Comparison of ENCODE assay signal across 17 cellular contexts in the genomic region with DNA sequence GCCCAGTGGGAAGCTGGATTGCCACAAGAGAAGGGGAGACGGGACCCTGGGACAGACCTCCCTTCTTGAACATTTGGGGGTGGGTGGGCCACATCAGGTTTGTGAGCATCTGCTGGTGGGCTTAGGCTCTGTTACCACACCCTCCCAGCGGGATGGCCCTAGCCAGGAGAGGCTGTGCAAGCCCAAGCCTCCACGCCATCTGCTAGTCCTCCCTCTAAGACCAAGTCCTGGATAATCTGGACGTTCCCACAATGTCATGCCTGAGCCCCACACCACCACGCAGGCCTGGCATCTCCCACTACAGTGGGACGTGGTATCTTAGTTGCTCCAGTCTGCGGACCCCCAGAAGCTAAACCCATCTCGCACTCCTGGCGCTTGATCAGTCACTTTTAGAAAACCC. TPM values are rescaled to one million over a fixed set of nuclear protein-coding genes. Genes with fewer than 3 reads are reported as not detected.
A peak's percentile ranks its signal among the peaks of the same experiment; 100 is the strongest.
DNase-seq lines count a peak whose midpoint lies in the region; ATAC-seq and TF ChIP-seq lines count a peak whose summit lies in the region.
"Had no signal": no experiment of that assay in that cellular context is flagged by ENCODE, and none has a peak within 500 bp of the region (broad histone marks: within the 10 kb centered on the region; RNA-seq: fewer than 3 reads in every experiment).

No MANE protein-coding gene starts in this region.

- H4K8ac ChIP-seq in IMR-90 (ENCODE audit: low read depth in 2 of 2, low read length in 2 of 2), result 0 out of 4 replicates have a peak overlapping the region, but pooled peaks of 1 of the 2 experiments have one; percentile 47
- H4K8ac ChIP-seq in H9 (replicated peaks; ENCODE audit: insufficient read length, low read depth, low read length), result no peak overlapping the region

- CTCF ChIA-PET in IMR-90 (lab: Yijun Ruan, JAX), result no interaction called here

- H3K4me1 Mint-ChIP-seq in glutamatergic neuron (ENCODE audit: low read depth, unreplicated experiment), result peaks cover 8% of the 10 kb centered on the region
- peaks cover 28% of the 10 kb centered on the region for H3K4me1 Mint-ChIP-seq in stimulated activated effector memory CD8-positive, alpha-beta T cell treated with anti-CD3 and anti-CD28 coated beads, Interleukin-12 subunit alpha, Interleukin-12 subunit beta, amount 100 ng/mL, for 72 hours
- H3K4me1 Mint-ChIP-seq in H9, result peaks cover 13 to 29% of the 10 kb centered on the region in 2 experiments

- no peak overlapping the region for H3K18ac ChIP-seq in IMR-90 (ENCODE audit: low read depth, low read length)
- H3K18ac ChIP-seq in H9 (ENCODE audit: insufficient read length, low read depth, low read length), result no peak overlapping the region

- in situ Hi-C loops in IMR-90 (cut with MboI; ENCODE audit: low sequenced_read_pairs), result no loop called here

- H2BK5ac ChIP-seq in IMR-90 (ENCODE audit: low read depth, low read length, poor library complexity, severe bottlenecking), result no peak overlapping the region
- no peak overlapping the region for H2BK5ac ChIP-seq in H9 (ENCODE audit: insufficient read length, low read length)

- H3K79me2 ChIP-seq in H9 (ENCODE audit: insufficient read depth, low read length), result no peaks in the 10 kb centered on the region

- H3K9me3 ChIP-seq in IMR-90 (ENCODE audit: control insufficient read depth, insufficient read depth, low read length) (no peaks in the 10 kb centered on the region), WERI-Rb-1 (ENCODE audit: severe bottlenecking) (no peaks in the 10 kb centered on the region), H9 (ENCODE audit: control insufficient read depth, low read depth, low read length) (no peaks in the 10 kb centered on the region), ascending aorta (no peaks in the 10 kb centered on the region)
- H3K9me3 ChIP-seq: Caco-2, MG63, sigmoid colon had no signal

- TF ChIP-seq CTCF in IMR-90 (conservative IDR thresholded peaks at IDR 0.05; ENCODE audit: low read depth, low read length) (no peak), WERI-Rb-1 (IDR thresholded peaks at IDR 0.05; ENCODE audit: low read depth, low read length) (no peak), glutamatergic neuron (IDR thresholded peaks at IDR 0.05; ENCODE audit: partially characterized antibody, unreplicated experiment) (no peak), H9 (conservative IDR thresholded peaks at IDR 0.05) (no peak), coronary artery (IDR thresholded peaks at IDR 0.05) (no peak), ascending aorta (IDR thresholded peaks at IDR 0.05) (no peak)

- H2BK120ac ChIP-seq in IMR-90 (ENCODE audit: low read depth, low read length), result no peak overlapping the region
- no peak overlapping the region for H2BK120ac ChIP-seq in H9 (ENCODE audit: low read depth, low read length, poor library complexity, severe bottlenecking)

- no peak overlapping the region for H4K91ac ChIP-seq in IMR-90 (ENCODE audit: insufficient read depth, low read depth, low read length)
- no peak overlapping the region for H4K91ac ChIP-seq in H9 (ENCODE audit: insufficient read length, low read depth, low read length)

- H3T11ph ChIP-seq in H9 (ENCODE audit: low read length), result no peak overlapping the region

- POLR2A ChIA-PET in IMR-90 (lab: Charles Lee; ENCODE audit: unreplicated experiment), result no interaction called here

- H3K9me1 ChIP-seq in IMR-90 (ENCODE audit: insufficient read depth, low read length), result peaks cover 14% of the 10 kb centered on the region; the same call in 1 of the 2 replicates

- ATAC-seq in IMR-90 (ENCODE audit: low read depth), result no peak
- no peak for ATAC-seq in stimulated activated effector memory CD8-positive, alpha-beta T cell treated with anti-CD3 and anti-CD28 coated beads, Interleukin-12 subunit alpha, Interleukin-12 subunit beta, amount 100 ng/mL, for 72 hours
- ATAC-seq: natural killer cell had no signal

- H3K4me3 ChIP-seq in IMR-90 (ENCODE audit: insufficient read depth, low read depth, low read length) (no peak overlapping the region), WERI-Rb-1 (ENCODE audit: low read depth, low read length) (peak overlapping the region; percentile 25; the same call in 1 of the 2 replicates), coronary artery (no peak overlapping the region), ascending aorta (no peak overlapping the region)
- H3K4me3 ChIP-seq: MG63, sigmoid colon had no signal

- no peak for TF ChIP-seq POLR2A in IMR-90 (IDR thresholded peaks at IDR 0.05; ENCODE audit: low read depth, low read length)

- H3K27me3 ChIP-seq in IMR-90 (ENCODE audit: control insufficient read depth, insufficient read depth, low read length) (no peaks in the 10 kb centered on the region), WERI-Rb-1 (ENCODE audit: insufficient read depth, low read depth, severe bottlenecking) (no peaks in the 10 kb centered on the region), H9 (ENCODE audit: insufficient read depth, low read length) (no peaks in the 10 kb centered on the region), ascending aorta (no peaks in the 10 kb centered on the region)
- H3K27me3 ChIP-seq: MG63 had no signal

- H3K4me2 ChIP-seq in IMR-90 (ENCODE audit: low read depth, low read length), result no peak overlapping the region
- no peak overlapping the region for H3K4me2 ChIP-seq in H9 (ENCODE audit: insufficient read depth, insufficient read length, low read length)

- H4K5ac ChIP-seq in IMR-90 (ENCODE audit: low read depth, low read length), result no peak overlapping the region
- no peak overlapping the region for H4K5ac ChIP-seq in H9 (ENCODE audit: insufficient read length, low read depth, low read length)

- H3K4me1 ChIP-seq in IMR-90 (ENCODE audit: control insufficient read depth, insufficient read depth, low read length), result peaks cover 12% of the 10 kb centered on the region
- H3K4me1 ChIP-seq in H9 (ENCODE audit: insufficient read depth, low read length), result no peaks in the 10 kb centered on the region; the same call in 1 of the 2 replicates
- H3K4me1 ChIP-seq in ascending aorta, result peaks cover 0 to 11% of the 10 kb centered on the region in 2 donors

- no CpG with 5 or more reads among the region's 9 CpGs for WGBS in IMR-90 (ENCODE audit: extremely low coverage in 2 of 2, insufficient read length in 1 of 2), 2 experiments
- no CpG with 5 or more reads among the region's 9 CpGs for WGBS in H9 (ENCODE audit: extremely low coverage, insufficient read length, low lambda C conversion rate)

- H3K27ac Mint-ChIP-seq in glutamatergic neuron (ENCODE audit: unreplicated experiment), result peak overlapping the region; percentile 72
- H3K27ac Mint-ChIP-seq in stimulated activated effector memory CD8-positive, alpha-beta T cell treated with anti-CD3 and anti-CD28 coated beads, Interleukin-12 subunit alpha, Interleukin-12 subunit beta, amount 100 ng/mL, for 72 hours, result peak overlapping the region; percentile 63
- H3K27ac Mint-ChIP-seq in H9, result peak overlapping the region in 1 of 3 experiments; percentile 74; a peak in 2 of 7 replicates
- H3K27ac Mint-ChIP-seq: natural killer cell; stimulated activated naive CD8-positive, alpha-beta T cell treated with anti-CD3 and anti-CD28 coated beads, Interleukin-15, Interleukin-2, amounts not matched to agents 100 ng/mL and 50 ng/mL, for 24 hours had no signal

- no peak for DNase-seq in IMR-90
- DNase-seq in WERI-Rb-1, result peak; percentile 89
- DNase-seq in glutamatergic neuron, result no peak
- DNase-seq in stimulated activated effector memory CD8-positive, alpha-beta T cell treated with anti-CD3 and anti-CD28 coated beads, Interleukin-12 subunit alpha, Interleukin-12 subunit beta, amount 100 ng/mL, for 72 hours (ENCODE audit: low spot score in 2 of 2), result no peak
- DNase-seq in central memory CD4-positive, alpha-beta T cell, result no peak
- no peak for DNase-seq in H9
- DNase-seq in coronary artery (ENCODE audit: low spot score), result no peak
- DNase-seq in ascending aorta (ENCODE audit: low spot score in 2 of 2), result no peak
- DNase-seq: activated T-cell treated with anti-CD3 and anti-CD28 coated beads for 4 hours; aorta; Caco-2; effector memory CD4-positive, alpha-beta T cell; MG63; natural killer cell; NCI-H2171; sigmoid colon had no signal

- H3K27me3 Mint-ChIP-seq in glutamatergic neuron (ENCODE audit: unreplicated experiment), result peaks cover 12% of the 10 kb centered on the region
- peaks cover 11% of the 10 kb centered on the region for H3K27me3 Mint-ChIP-seq in H9 (ENCODE audit: low read depth)
- H3K27me3 Mint-ChIP-seq: stimulated activated naive CD8-positive, alpha-beta T cell treated with anti-CD3 and anti-CD28 coated beads, Interleukin-15, Interleukin-2, amounts not matched to agents 100 ng/mL and 50 ng/mL, for 24 hours had no signal

- no peaks in the 10 kb centered on the region for H4K20me1 ChIP-seq in IMR-90 (ENCODE audit: insufficient read depth, low read length)
- no peaks in the 10 kb centered on the region for H4K20me1 ChIP-seq in H9 (ENCODE audit: control insufficient read depth, insufficient read depth, insufficient read length)

- dilution Hi-C loops in IMR-90 (cut with HindIII; ENCODE audit: low sequenced_read_pairs, unreplicated experiment), result no loop called here

- H3K14ac ChIP-seq in IMR-90 (replicated peaks; ENCODE audit: low read depth, low read length), result no peak overlapping the region
- H3K14ac ChIP-seq in H9 (ENCODE audit: insufficient read depth, low read length), result no peak overlapping the region; the same call in 1 of the 2 replicates

- H3K36me3 ChIP-seq in IMR-90 (ENCODE audit: control insufficient read depth, insufficient read depth, low read length) (no peaks in the 10 kb centered on the region), WERI-Rb-1 (no peaks in the 10 kb centered on the region), ascending aorta (no peaks in the 10 kb centered on the region)
- H3K36me3 ChIP-seq: MG63, sigmoid colon had no signal

- H3K79me1 ChIP-seq in IMR-90 (ENCODE audit: low read depth in 1 of 2, low read length in 2 of 2) (peaks cover 5 to 21% of the 10 kb centered on the region in 2 experiments; a peak in 3 of 4 replicates), H9 (ENCODE audit: insufficient read depth, low read depth, low read length, poor library complexity, severe bottlenecking) (no peaks in the 10 kb centered on the region)

- intact Hi-C loops in IMR-90 (cut with micrococcal nuclease), result no loop called here
- intact Hi-C loops in ascending aorta (cut with DNase I), result no loop called here

- H3K27ac ChIP-seq in IMR-90 (ENCODE audit: insufficient read depth, low read length), result no peak overlapping the region
- peak overlapping the region; percentile 95 for H3K27ac ChIP-seq in WERI-Rb-1
- H3K27ac ChIP-seq in H9 (ENCODE audit: insufficient read length, low read depth, low read length), result no peak overlapping the region
- peak overlapping the region in 1 of 2 donors; percentile 97 for H3K27ac ChIP-seq in coronary artery
- peak overlapping the region in 1 of 2 donors; percentile 33 for H3K27ac ChIP-seq in ascending aorta

- H2BK15ac ChIP-seq in IMR-90 (ENCODE audit: low read depth, low read length), result no peak overlapping the region
- H2BK15ac ChIP-seq in H9 (ENCODE audit: low read depth, low read length), result no peak overlapping the region

- no peak overlapping the region for H3K56ac ChIP-seq in IMR-90 (ENCODE audit: extremely low read depth, insufficient read depth, low read length)
- no peak overlapping the region for H3K56ac ChIP-seq in H9 (ENCODE audit: insufficient read length, low read depth, low read length)

- H2AK9ac ChIP-seq in IMR-90 (replicated peaks; ENCODE audit: low read depth, low read length, poor library complexity), result no peak overlapping the region

- H3K9me3 Mint-ChIP-seq in glutamatergic neuron (ENCODE audit: unreplicated experiment) (peaks cover 8% of the 10 kb centered on the region), H9 (peaks cover 0 to 2% of the 10 kb centered on the region in 2 experiments; a peak in 1 of 5 replicates)
- H3K9me3 Mint-ChIP-seq in stimulated activated effector memory CD8-positive, alpha-beta T cell treated with anti-CD3 and anti-CD28 coated beads, Interleukin-12 subunit alpha, Interleukin-12 subunit beta, amount 100 ng/mL, for 72 hours, result no peaks in the 10 kb centered on the region
- H3K9me3 Mint-ChIP-seq: natural killer cell; stimulated activated naive CD8-positive, alpha-beta T cell treated with anti-CD3 and anti-CD28 coated beads, Interleukin-15, Interleukin-2, amounts not matched to agents 100 ng/mL and 50 ng/mL, for 24 hours had no signal

- H2AFZ ChIP-seq in IMR-90 (replicated peaks; ENCODE audit: low read length, poor library complexity) (no peak overlapping the region), H9 (ENCODE audit: low read length) (no peak overlapping the region)

- TF ChIP-seq RAD21 in IMR-90 (IDR thresholded peaks at IDR 0.05; ENCODE audit: low read length), result no peak

- no peaks in the 10 kb centered on the region for H3K36me3 Mint-ChIP-seq in glutamatergic neuron (ENCODE audit: unreplicated experiment)
- peaks cover 26% of the 10 kb centered on the region for H3K36me3 Mint-ChIP-seq in stimulated activated effector memory CD8-positive, alpha-beta T cell treated with anti-CD3 and anti-CD28 coated beads, Interleukin-12 subunit alpha, Interleukin-12 subunit beta, amount 100 ng/mL, for 72 hours
- peaks cover 0 to 3% (median 2%) of the 10 kb centered on the region in 3 experiments; a peak in 2 of 7 replicates for H3K36me3 Mint-ChIP-seq in H9 (ENCODE audit: insufficient read depth in 1 of 3, low read depth in 3 of 3)
- H3K36me3 Mint-ChIP-seq: natural killer cell had no signal

- H3K23ac ChIP-seq in IMR-90 (ENCODE audit: low read depth, low read length) (no peak overlapping the region), H9 (ENCODE audit: insufficient read length, low read depth, low read length) (no peak overlapping the region)

- no TSS peak for BruUV-seq in IMR-90 (replicated peaks; lab: Mats Ljungman, UMichigan)

- no peak overlapping the region for H2BK12ac ChIP-seq in H9 (ENCODE audit: insufficient read length, low read depth, low read length)

- H2AK5ac ChIP-seq in IMR-90 (ENCODE audit: low read depth, low read length), result peak overlapping the region; percentile 24; the same call in 1 of the 2 replicates
- no peak overlapping the region for H2AK5ac ChIP-seq in H9 (ENCODE audit: insufficient read length, low read length)

- no peak overlapping the region for H2BK20ac ChIP-seq in IMR-90 (ENCODE audit: low read depth, low read length)
- no peak overlapping the region for H2BK20ac ChIP-seq in H9 (ENCODE audit: low read depth, low read length, poor library complexity, severe bottlenecking)

- peak overlapping the region; percentile 49 for H3K4me3 Mint-ChIP-seq in glutamatergic neuron (ENCODE audit: unreplicated experiment)
- no peak overlapping the region for H3K4me3 Mint-ChIP-seq in stimulated activated effector memory CD8-positive, alpha-beta T cell treated with anti-CD3 and anti-CD28 coated beads, Interleukin-12 subunit alpha, Interleukin-12 subunit beta, amount 100 ng/mL, for 72 hours
- H3K4me3 Mint-ChIP-seq in H9, result no peak overlapping the region
- H3K4me3 Mint-ChIP-seq: natural killer cell; stimulated activated naive CD8-positive, alpha-beta T cell treated with anti-CD3 and anti-CD28 coated beads, Interleukin-15, Interleukin-2, amounts not matched to agents 100 ng/mL and 50 ng/mL, for 24 hours had no signal

- H3K9ac ChIP-seq in IMR-90 (ENCODE audit: low read depth, low read length) (no peak overlapping the region), H9 (ENCODE audit: extremely low read depth, insufficient read length, low read length) (no peak overlapping the region)

- H3K4ac ChIP-seq in IMR-90 (ENCODE audit: low read depth, low read length), result no peak overlapping the region
- no peak overlapping the region for H3K4ac ChIP-seq in H9 (ENCODE audit: low read depth, low read length)

- peaks cover 2% of the 10 kb centered on the region for H3K23me2 ChIP-seq in H9 (ENCODE audit: insufficient read length, low read depth, low read length, poor library complexity, severe bottlenecking)

RNA-seq across cellular contexts. Expression of a gene that starts 3.7 kb away (rescaled TPM):
- total RNA-seq in IMR-90 (2012; rRNA removed) (1.7 and 2.0 TPM in 2 replicates), glutamatergic neuron (ENCODE audit: unreplicated experiment) (7.7 TPM), H9 (2021) (11.8 and 12.6 TPM in 2 replicates), ascending aorta (55.6 TPM)
- polyA plus RNA-seq in IMR-90 (2012; rRNA removed), result 2.6 TPM in 2 replicates
- 3.8 and 4.0 TPM in 2 replicates for polyA plus RNA-seq in IMR-90 (2012; cell fraction: cytosol; rRNA removed)
- 4.9 and 9.5 TPM in 2 replicates for polyA plus RNA-seq in IMR-90 (2012; cell fraction: nucleus; rRNA removed; ENCODE audit: low replicate concordance)

RNA-seq across cellular contexts. Expression of a gene that starts 12.1 kb away (rescaled TPM):
- 1.1 and 1.4 TPM in 2 replicates for total RNA-seq in IMR-90 (2012; rRNA removed)
- 1.7 and 2.6 TPM in 2 replicates for polyA plus RNA-seq in IMR-90 (2012; rRNA removed)
- 1.5 and 2.6 TPM in 2 replicates for polyA plus RNA-seq in IMR-90 (2012; cell fraction: cytosol; rRNA removed)
- polyA plus RNA-seq in IMR-90 (2012; cell fraction: nucleus; rRNA removed; ENCODE audit: low replicate concordance), result 2.1 and 4.8 TPM in 2 replicates
- total RNA-seq in glutamatergic neuron (ENCODE audit: unreplicated experiment), result 3.0 TPM
- 1.4 and 1.6 TPM in 2 replicates for total RNA-seq in H9 (2021)
- 5.4 TPM for total RNA-seq in ascending aorta

RNA-seq across cellular contexts. Expression of a gene that starts 21.8 kb away (rescaled TPM):
- total RNA-seq in IMR-90 (2012; rRNA removed) (465 and 524 TPM in 2 replicates), glutamatergic neuron (ENCODE audit: unreplicated experiment) (128 TPM), H9 (2021) (88.2 and 94.3 TPM in 2 replicates), ascending aorta (979 TPM)
- polyA plus RNA-seq in IMR-90 (2012; rRNA removed), result 548 and 630 TPM in 2 replicates
- 522 and 1,067 TPM in 2 replicates for polyA plus RNA-seq in IMR-90 (2012; cell fraction: cytosol; rRNA removed)
- 571 and 1,090 TPM in 2 replicates for polyA plus RNA-seq in IMR-90 (2012; cell fraction: nucleus; rRNA removed; ENCODE audit: low replicate concordance)

RNA-seq across cellular contexts. Expression of a gene that starts 46.0 kb away (rescaled TPM):
- total RNA-seq in IMR-90 (2012; rRNA removed) (4.1 and 4.2 TPM in 2 replicates), glutamatergic neuron (ENCODE audit: unreplicated experiment) (25.7 TPM), H9 (2021) (30.8 and 33.3 TPM in 2 replicates), ascending aorta (28.6 TPM)
- 9.5 and 10.0 TPM in 2 replicates for polyA plus RNA-seq in IMR-90 (2012; rRNA removed)
- 3.6 and 7.2 TPM in 2 replicates for polyA plus RNA-seq in IMR-90 (2012; cell fraction: cytosol; rRNA removed)
- polyA plus RNA-seq in IMR-90 (2012; cell fraction: nucleus; rRNA removed; ENCODE audit: low replicate concordance), result 69.7 and 96.2 TPM in 2 replicates

RNA-seq across cellular contexts. Expression of a gene that starts 52.8 kb away (rescaled TPM):
- 48.9 TPM in 2 replicates for total RNA-seq in IMR-90 (2012; rRNA removed)
- 95.4 and 121 TPM in 2 replicates for polyA plus RNA-seq in IMR-90 (2012; rRNA removed)
- 115 and 152 TPM in 2 replicates for polyA plus RNA-seq in IMR-90 (2012; cell fraction: cytosol; rRNA removed)
- 146 and 244 TPM in 2 replicates for polyA plus RNA-seq in IMR-90 (2012; cell fraction: nucleus; rRNA removed; ENCODE audit: low replicate concordance)
- total RNA-seq in glutamatergic neuron (ENCODE audit: unreplicated experiment), result 61.5 TPM
- 56.9 and 62.3 TPM in 2 replicates for total RNA-seq in H9 (2021)
- total RNA-seq in ascending aorta, result 23.6 TPM
